In genomic region chr9:14768561-14769234, GRCh38 we compare ENCODE assay signal across 8 cellular contexts. TPM values are rescaled to one million over a fixed set of nuclear protein-coding genes. Genes with fewer than 3 reads are reported as not detected.
A peak's percentile ranks its signal among the peaks of the same experiment; 100 is the strongest.
DNase-seq lines count a peak whose midpoint lies in the region; ATAC-seq, FAIRE-seq and TF ChIP-seq lines count a peak whose summit lies in the region.

No MANE protein-coding gene starts in this region.

- H3K27me3 ChIP-seq in GM12878 (replicated peaks in 1 of 2; ENCODE audit: control insufficient read depth in 2 of 2, insufficient read depth in 2 of 2, low read length in 1 of 2) = no peaks in the 10 kb centered on the region
- no peaks in the 10 kb centered on the region for H3K27me3 ChIP-seq in testis

- SMC1A ChIA-PET in GM12878 (lab: Charles Lee; ENCODE audit: uncharacterized antibody, unreplicated experiment) = interaction anchor here (0.7 to 3.8 kb wide), 19 partner anchors 11 to 1341 kb away, joined by 3 to 52 read pairs (median 3); no protein-coding TSS in a partner anchor

- H3K9me3 ChIP-seq in GM12878 (replicated peaks; ENCODE audit: control insufficient read depth, insufficient read depth, low read length) (no peaks in the 10 kb centered on the region), testis (no peaks in the 10 kb centered on the region)

- H3K36me3 ChIP-seq in GM12878 (ENCODE audit: control insufficient read depth in 2 of 2, insufficient read depth in 2 of 2, low read length in 1 of 2) = no peaks in the 10 kb centered on the region
- no peaks in the 10 kb centered on the region for H3K36me3 ChIP-seq in testis (ENCODE audit: low read depth, missing control alignments)

- TF ChIP-seq RAD21 in GM12878 (IDR thresholded peaks at IDR 0.05; ENCODE audit: insufficient read depth, low read depth, low read length) = peak; percentile 89

- DNase-seq in COLO829 (ENCODE audit: low spot score) (peak; percentile 15), H4 (ENCODE audit: low spot score) (peak; percentile 33), NCI-H2227 treated with DMSO at 0.1 percent for 48 hours (lab: John Stamatoyannopoulos, UW) (peak; percentile 80), GM12878 (ENCODE audit: low read depth, low spot score) (no peak), inferior parietal cortex (ENCODE audit: extremely low spot score) (peak; percentile 84), testis (peak; percentile 21), GM19240 (ENCODE audit: insufficient read length, low spot score) (no peak), NK-92 (lab: John Stamatoyannopoulos, UW; ENCODE audit: unreplicated experiment) (no peak)

- in situ Hi-C loops in GM12878 (cut with MboI) = no loop called here

- no TSS peak for BruUV-seq in GM12878 (replicated peaks; lab: Mats Ljungman, UMichigan)

- H3K27ac ChIP-seq in GM12878 (ENCODE audit: control insufficient read depth, insufficient read depth) (no peak overlapping the region), testis (no peak overlapping the region)

- H3K4me3 ChIP-seq in GM12878 = no peak overlapping the region
- no peak overlapping the region for H3K4me3 ChIP-seq in testis

- TF ChIP-seq POLR2A in GM12878 (IDR thresholded peaks at IDR 0.05; ENCODE audit: low read depth, low read length) = no peak
- no peak for TF ChIP-seq POLR2A in testis (IDR thresholded peaks at IDR 0.05)

- no peaks in the 10 kb centered on the region for H3K79me2 ChIP-seq in GM12878 (ENCODE audit: control insufficient read depth, insufficient read depth, low read length)

- TF ChIP-seq CTCF in GM12878 (IDR thresholded peaks at IDR 0.05 in 2 of 3, conservative IDR thresholded peaks at IDR 0.05 in 1 of 3; ENCODE audit: control insufficient read depth in 2 of 3, extremely low read depth in 1 of 3, insufficient read depth in 1 of 3, low read depth in 3 of 3, low read length in 3 of 3) (peak; percentile 59 to 78 (median 64)), testis (IDR thresholded peaks at IDR 0.05) (peak; percentile 62 to 83 (median 71))

- RAD21 ChIA-PET in GM12878 (lab: Charles Lee; ENCODE audit: unreplicated experiment) = interaction anchor here (0.7 to 5.0 kb wide), 11 partner anchors 18 to 335 kb away, joined by 3 to 35 read pairs (median 4); partner anchors contain the start of gene ZDHHC21

- no peak overlapping the region for H3K9ac ChIP-seq in GM12878 (ENCODE audit: control insufficient read depth, insufficient read depth, low read length)

- peak; percentile 57 for FAIRE-seq in GM12878 (lab: Jason Lieb, UNC)

- peak; percentile 49; the same call in 2 of the 3 replicates for ATAC-seq in GM12878

- no peak overlapping the region for H2AFZ ChIP-seq in GM12878 (ENCODE audit: control insufficient read depth, low read depth, low read length)

- H4K20me1 ChIP-seq in GM12878 (ENCODE audit: control insufficient read depth, insufficient read depth) = no peaks in the 10 kb centered on the region

- TF ChIP-seq EP300 in GM12878 (IDR thresholded peaks at IDR 0.05; ENCODE audit: borderline replicate concordance in 1 of 2, control insufficient read depth in 1 of 2, low read depth in 2 of 2, low read length in 2 of 2) = no peak

- H3K4me2 ChIP-seq in GM12878 (ENCODE audit: control insufficient read depth, insufficient read depth) = peak overlapping the region; percentile 57; the same call in 1 of the 2 replicates

- H3K4me1 ChIP-seq in GM12878 (ENCODE audit: control insufficient read depth, insufficient read depth, low read length) = no peaks in the 10 kb centered on the region
- no peaks in the 10 kb centered on the region for H3K4me1 ChIP-seq in testis

- POLR2A ChIA-PET in GM12878 (lab: Charles Lee) = interaction anchor here (0.5 kb wide), 1 partner anchor 457 kb away, joined by 3 read pairs; no protein-coding TSS in a partner anchor

- CTCF ChIA-PET in GM12878 (lab: Yijun Ruan, JAX) = interaction anchor here (0.6 to 10.2 kb wide), 43 partner anchors 9 to 1734 kb away, joined by 3 to 135 read pairs (median 4); partner anchors contain the start of gene ZDHHC21

- intact Hi-C loops in GM12878 (cut with micrococcal nuclease; ENCODE audit: unreplicated experiment) = loop anchor here (1.0 to 2.0 kb wide), 4 partner anchors 152 to 416 kb away; no protein-coding TSS in a partner anchor
- intact Hi-C loops in testis (cut with DNase I; ENCODE audit: low total_unique reads) = no loop called here

- 30% methylated on average over 6 of the region's 6 CpGs for WGBS in GM12878 (ENCODE audit: insufficient coverage, insufficient replicate concordance, low lambda C conversion rate, missing lambda C conversion rate)
- WGBS in testis, 2 donors = 25 to 27% methylated on average over 6 of the region's 6 CpGs

TF ChIP-seq in GM12878, 131 proteins besides CTCF, POLR2A, EP300 and RAD21:
- peak; percentile 34; the same call in 1 of the 2 replicates for TF ChIP-seq FOXM1 (IDR thresholded peaks at IDR 0.05; ENCODE audit: low read depth, low read length)
- TF ChIP-seq, protein P1, sequence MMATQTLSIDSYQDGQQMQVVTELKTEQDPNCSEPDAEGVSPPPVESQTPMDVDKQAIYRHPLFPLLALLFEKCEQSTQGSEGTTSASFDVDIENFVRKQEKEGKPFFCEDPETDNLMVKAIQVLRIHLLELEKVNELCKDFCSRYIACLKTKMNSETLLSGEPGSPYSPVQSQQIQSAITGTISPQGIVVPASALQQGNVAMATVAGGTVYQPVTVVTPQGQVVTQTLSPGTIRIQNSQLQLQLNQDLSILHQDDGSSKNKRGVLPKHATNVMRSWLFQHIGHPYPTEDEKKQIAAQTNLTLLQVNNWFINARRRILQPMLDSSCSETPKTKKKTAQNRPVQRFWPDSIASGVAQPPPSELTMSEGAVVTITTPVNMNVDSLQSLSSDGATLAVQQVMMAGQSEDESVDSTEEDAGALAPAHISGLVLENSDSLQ (IDR thresholded peaks at IDR 0.05) = no peak
- TF ChIP-seq SMC3 (IDR thresholded peaks at IDR 0.05; ENCODE audit: borderline replicate concordance, low read length) = peak; percentile 81
- no peak for TF ChIP-seq IRF4 (IDR thresholded peaks at IDR 0.05; ENCODE audit: low read depth, low read length)
- 0 out of 4 replicates have a peak, but pooled peaks of 1 of the 2 experiments have one; percentile 21 for TF ChIP-seq BHLHE40 (IDR thresholded peaks at IDR 0.05; ENCODE audit: borderline replicate concordance in 1 of 2, low read depth in 2 of 2, low read length in 1 of 2)
- TF ChIP-seq EZH2 (IDR thresholded peaks at IDR 0.05; ENCODE audit: borderline replicate concordance, control insufficient read depth, low read depth, low read length) = no peak

RNA-seq across cellular contexts. Expression of gene CER1, which starts 46.2 kb away (rescaled TPM):
- total RNA-seq in H4 (2014; rRNA removed; shearing (Covaris generic)) = not detected in 2 replicates
- total RNA-seq in GM12878 (2013; cell fraction: nucleolus; rRNA removed) = not detected in 2 replicates
- total RNA-seq in GM12878 (2014; rRNA removed) (not detected in 2 replicates), GM12878 (2014; rRNA removed; fragmentation: Illumina TruSeq; extraction: Trizol) (not detected in 2 replicates), GM12878 (2021) (not detected in 2 replicates), testis (under 1 TPM; 0.25 to 0.47 TPM)
- polyA plus RNA-seq in GM12878 (2011; ENCODE audit: low read depth) = not detected
- polyA plus RNA-seq in GM12878 (2011; rRNA removed) (not detected in 2 replicates), GM12878 (2014; fragmentation: Illumina TruSeq; extraction: Trizol) (not detected in 2 replicates), GM12878 (2014; fragmentation: Nextera tagmentation; extraction: Ambion mirVana) (not detected), GM12878 (2014; rRNA removed) (not detected in 2 replicates), GM12878 (2016; fragmentation: Nextera tagmentation; extraction: Ambion mirVana) (not detected), testis (ENCODE audit: insufficient read depth, low read depth, low replicate concordance) (not detected)
- not detected in 2 replicates for polyA plus RNA-seq in GM12878 (2011; cell fraction: cytosol; rRNA removed)
- polyA plus RNA-seq in GM12878 (2011; cell fraction: nucleus; rRNA removed) = not detected in 2 replicates
- not detected in 2 replicates for polyA plus RNA-seq in GM12878 (2012)
- not detected in 2 replicates for polyA minus RNA-seq in GM12878 (2011; rRNA and poly(A)+ RNA removed)
- not detected in 2 replicates for polyA minus RNA-seq in GM12878 (2011; cell fraction: cytosol; rRNA and poly(A)+ RNA removed)
- not detected in 2 replicates for polyA minus RNA-seq in GM12878 (2011; cell fraction: nucleus; rRNA and poly(A)+ RNA removed)

Comparison
In these comparisons a context has a peak if more than half of its experiments do, and no peak if none do; other contexts are left out.
1. DNase-seq: peak in COLO829 (single experiment), H4 (single experiment), NCI-H2227 treated with DMSO at 0.1 percent for 48 hours (single experiment), inferior parietal cortex (single experiment) and testis (single experiment); none in GM12878 (single experiment), GM19240 (single experiment) and NK-92 (single experiment).